Comparison of ENCODE assay signal across 16 cellular contexts in genomic region chr15:61205427-61205826, GRCh38. TPM values are rescaled to one million over a fixed set of nuclear protein-coding genes. Genes with fewer than 3 reads are reported as not detected.
DNase-seq lines count a peak whose midpoint lies in the region; ATAC-seq and TF ChIP-seq lines count a peak whose summit lies in the region.
"Had no signal": no experiment of that assay in that cellular context is flagged by ENCODE, and none has a peak within 500 bp of the region (broad histone marks: within the 10 kb centered on the region; RNA-seq: fewer than 3 reads in every experiment).

No MANE protein-coding gene starts in this region.

- TF ChIP-seq POLR2A in prostate gland (IDR thresholded peaks at IDR 0.05): no peak

- H3K36me3 ChIP-seq in prostate gland: no peaks in the 10 kb centered on the region
- H3K36me3 ChIP-seq: tibial nerve had no signal

- H3K4me1 ChIP-seq in prostate gland (replicated peaks): no peaks in the 10 kb centered on the region
- H3K4me1 ChIP-seq: tibial nerve had no signal

- WGBS in prostate gland: 26% methylated on average over 5 of the region's 5 CpGs

- no peaks in the 10 kb centered on the region for H3K27me3 ChIP-seq in prostate gland (replicated peaks; ENCODE audit: insufficient read depth)
- H3K27me3 ChIP-seq: tibial nerve had no signal

- H3K27me3 Mint-ChIP-seq in mesothelial cell of epicardium (ENCODE audit: low read depth): no peaks in the 10 kb centered on the region

- no peaks in the 10 kb centered on the region for H3K9me3 ChIP-seq in prostate gland
- H3K9me3 ChIP-seq: tibial nerve had no signal

- H3K9me3 Mint-ChIP-seq in mesothelial cell of epicardium: no peaks in the 10 kb centered on the region
- H3K9me3 Mint-ChIP-seq: activated naive CD4-positive, alpha-beta T cell treated with anti-CD3 and anti-CD28 coated beads for 36 hours; naive thymus-derived CD8-positive, alpha-beta T cell had no signal

- intact Hi-C loops in prostate gland (cut with DNase I): no loop called here

- H3K4me1 Mint-ChIP-seq in mesothelial cell of epicardium: peaks cover 1% of the 10 kb centered on the region
- H3K4me1 Mint-ChIP-seq: naive thymus-derived CD8-positive, alpha-beta T cell had no signal

- H3K4me3 ChIP-seq in prostate gland: no peak overlapping the region
- H3K4me3 ChIP-seq: smooth muscle cell had no signal

- H3K27ac ChIP-seq in VCaP (peak overlapping the region; percentile 11; the same call in 1 of the 2 replicates), prostate gland (peak overlapping the region; percentile 45 to 49)

- no peaks in the 10 kb centered on the region for H3K36me3 Mint-ChIP-seq in mesothelial cell of epicardium
- H3K36me3 Mint-ChIP-seq: naive thymus-derived CD8-positive, alpha-beta T cell had no signal

- no peak for TF ChIP-seq CTCF in VCaP (conservative IDR thresholded peaks at IDR 0.05)
- TF ChIP-seq CTCF in prostate gland (IDR thresholded peaks at IDR 0.05): no peak
- TF ChIP-seq CTCF in mesothelial cell of epicardium (IDR thresholded peaks at IDR 0.05; ENCODE audit: unreplicated experiment): no peak

- peak; percentile 6 for DNase-seq in A172 (ENCODE audit: low spot score)
- peak; percentile 34 for DNase-seq in fibroblast of gingiva (ENCODE audit: low read depth)
- no peak for DNase-seq in prostate gland (ENCODE audit: low spot score)
- no peak for DNase-seq in mesothelial cell of epicardium (ENCODE audit: low spot score in 2 of 2, unreplicated experiment in 2 of 2)
- DNase-seq in stimulated activated CD4-positive, alpha-beta T cell treated with anti-CD3 and anti-CD28 coated beads, Interleukin-4, amount 100 ng/mL, for 24 hours: no peak
- DNase-seq: ACHN; activated naive CD4-positive, alpha-beta T cell treated with anti-CD3 and anti-CD28 coated beads for 36 hours; COR-L47; KBM-7; naive thymus-derived CD8-positive, alpha-beta T cell; NCI-H1930 had no signal

- no peak overlapping the region for H3K27ac Mint-ChIP-seq in mesothelial cell of epicardium
- H3K27ac Mint-ChIP-seq: activated naive CD4-positive, alpha-beta T cell treated with anti-CD3 and anti-CD28 coated beads for 36 hours; naive thymus-derived CD8-positive, alpha-beta T cell had no signal

- H3K4me3 Mint-ChIP-seq in mesothelial cell of epicardium: no peak overlapping the region
- H3K4me3 Mint-ChIP-seq: activated naive CD4-positive, alpha-beta T cell treated with anti-CD3 and anti-CD28 coated beads for 36 hours; naive thymus-derived CD8-positive, alpha-beta T cell had no signal

- no peak for ATAC-seq in HG03571 (IDR thresholded peaks at IDR 0.05; ENCODE audit: unreplicated experiment)
- ATAC-seq in HG02763 (IDR thresholded peaks at IDR 0.05; ENCODE audit: unreplicated experiment): no peak
- ATAC-seq: naive thymus-derived CD8-positive, alpha-beta T cell had no signal

RNA-seq across cellular contexts. Expression of gene RORA, which starts 23.7 kb away (rescaled TPM):
- 0.02 and 0.03 TPM in 2 replicates for total RNA-seq in A172 (2014; rRNA removed; shearing (Covaris generic))
- total RNA-seq in prostate gland (10 to 100 TPM; 12.3 to 99.7 TPM), mesothelial cell of epicardium (19.0 to 21.2 TPM (median 20.2 TPM) in 3 replicates)

Comparison
In these comparisons a context has a peak if more than half of its experiments do, and no peak if none do; other contexts are left out.
1. DNase-seq: peak in A172 (single experiment) and fibroblast of gingiva (single experiment); none in prostate gland (single experiment), mesothelial cell of epicardium (0 of 2) and stimulated activated CD4-positive, alpha-beta T cell treated with anti-CD3 and anti-CD28 coated beads, Interleukin-4, amount 100 ng/mL, for 24 hours (single experiment).
2. RNA of gene RORA, which starts 23.7 kb away (total RNA-seq): 12.3 to 99.7 TPM in prostate gland and 19.0 to 21.2 TPM in mesothelial cell of epicardium; 0.02 to 0.03 TPM in A172; every median in the first group is over 10 times any median in the second.